8 cellular contexts compared by ENCODE assay signal in the genomic region with DNA sequence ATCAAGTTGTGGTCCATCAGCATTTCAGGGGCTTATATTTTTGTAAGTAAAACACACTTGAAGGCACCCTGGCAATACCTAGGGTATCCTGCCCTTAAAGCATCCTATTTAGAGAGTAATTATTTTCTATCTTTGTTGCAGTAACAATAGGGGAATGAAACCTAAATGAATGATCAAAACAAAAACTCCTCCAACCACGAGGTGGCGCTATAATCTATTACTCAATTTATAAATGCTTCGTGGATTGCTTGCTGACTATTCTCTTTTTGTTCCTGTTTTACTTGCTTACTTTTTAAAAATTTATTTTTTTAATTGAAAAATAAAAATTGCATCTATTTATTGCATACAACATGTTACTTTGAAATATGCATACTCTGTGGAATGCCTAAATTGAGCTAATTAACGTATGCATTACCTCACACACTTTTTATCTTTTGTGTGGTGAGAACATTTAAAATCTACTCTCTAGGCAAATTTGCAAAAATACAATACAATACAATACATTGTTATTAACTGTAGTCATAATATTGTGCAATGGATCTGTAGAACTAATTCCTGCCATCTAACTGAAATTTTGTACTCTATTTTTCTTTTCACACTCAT.
DNase-seq lines count a peak whose midpoint lies in the region; ATAC-seq and TF ChIP-seq lines count a peak whose summit lies in the region.

No MANE protein-coding gene starts in this region.

- POLR2A ChIA-PET in AG04449 (lab: Yijun Ruan, JAX): no interaction called here

- H3K4me1 Mint-ChIP-seq in stimulated activated memory B cell treated with anti-CD40 and anti-IgM and Interleukin-4, amounts not matched to agents 10 μg/mL and 1 μg/mL and 100 μg/mL, for 72 hours: no peaks in the 10 kb centered on the region
- H3K4me1 Mint-ChIP-seq in activated T-helper 17 cell treated with anti-CD3 and anti-CD28 coated beads, Interleukin-2, amount 50 U/mL, for 72 hours: no peaks in the 10 kb centered on the region

- H3K36me3 Mint-ChIP-seq in stimulated activated memory B cell treated with anti-CD40 and anti-IgM and Interleukin-4, amounts not matched to agents 10 μg/mL and 1 μg/mL and 100 μg/mL, for 72 hours: no peaks in the 10 kb centered on the region
- no peaks in the 10 kb centered on the region for H3K36me3 Mint-ChIP-seq in activated T-helper 17 cell treated with anti-CD3 and anti-CD28 coated beads, Interleukin-2, amount 50 U/mL, for 72 hours (ENCODE audit: low read depth)

- ATAC-seq in stimulated activated memory B cell treated with anti-CD40 and anti-IgM and Interleukin-4, amounts not matched to agents 10 μg/mL and 1 μg/mL and 100 μg/mL, for 72 hours: no peak
- ATAC-seq in activated T-helper 17 cell treated with anti-CD3 and anti-CD28 coated beads, Interleukin-2, amount 50 U/mL, for 72 hours (replicated peaks): no peak
- no peak for ATAC-seq in HG03280 (IDR thresholded peaks at IDR 0.05; ENCODE audit: unreplicated experiment)

- no peak overlapping the region for H3K4me3 ChIP-seq in AG04449 (ENCODE audit: low read depth, low read length)
- H3K4me3 ChIP-seq in GM06990 (replicated peaks; ENCODE audit: low read depth, low read length): no peak overlapping the region
- no peak overlapping the region for H3K4me3 ChIP-seq in astrocyte of the spinal cord (ENCODE audit: low read depth, low read length)

- H3K27me3 ChIP-seq in GM06990 (replicated peaks; ENCODE audit: control insufficient read depth, insufficient read depth, low read length): no peaks in the 10 kb centered on the region

- DNase-seq in AG04449 (ENCODE audit: low read depth, low spot score) (no peak), GM06990 (ENCODE audit: extremely low read depth, insufficient read length) (no peak), NCI-H2081 (lab: John Stamatoyannopoulos, UW) (peak; percentile 50 to 60), astrocyte of the spinal cord (ENCODE audit: low read depth, low spot score) (peak; percentile 66), medulla oblongata (ENCODE audit: extremely low spot score) (peak; percentile 78)

- H3K27ac Mint-ChIP-seq in stimulated activated memory B cell treated with anti-CD40 and anti-IgM and Interleukin-4, amounts not matched to agents 10 μg/mL and 1 μg/mL and 100 μg/mL, for 72 hours: no peak overlapping the region
- H3K27ac Mint-ChIP-seq in activated T-helper 17 cell treated with anti-CD3 and anti-CD28 coated beads, Interleukin-2, amount 50 U/mL, for 72 hours: no peak overlapping the region

- H3K27me3 Mint-ChIP-seq in stimulated activated memory B cell treated with anti-CD40 and anti-IgM and Interleukin-4, amounts not matched to agents 10 μg/mL and 1 μg/mL and 100 μg/mL, for 72 hours: peaks cover 9% of the 10 kb centered on the region
- no peaks in the 10 kb centered on the region for H3K27me3 Mint-ChIP-seq in activated T-helper 17 cell treated with anti-CD3 and anti-CD28 coated beads, Interleukin-2, amount 50 U/mL, for 72 hours

- H3K4me3 Mint-ChIP-seq in stimulated activated memory B cell treated with anti-CD40 and anti-IgM and Interleukin-4, amounts not matched to agents 10 μg/mL and 1 μg/mL and 100 μg/mL, for 72 hours: no peak overlapping the region
- no peak overlapping the region for H3K4me3 Mint-ChIP-seq in activated T-helper 17 cell treated with anti-CD3 and anti-CD28 coated beads, Interleukin-2, amount 50 U/mL, for 72 hours

- no peaks in the 10 kb centered on the region for H3K36me3 ChIP-seq in GM06990 (ENCODE audit: control insufficient read depth, insufficient read depth, low read length)

- TF ChIP-seq CTCF in AG04449 (IDR thresholded peaks at IDR 0.05; ENCODE audit: insufficient read depth, low read length, missing control alignments) (peak; percentile 26), GM06990 (IDR thresholded peaks at IDR 0.05; ENCODE audit: insufficient read depth, low read length, poor library complexity, severe bottlenecking) (peak; percentile 53), astrocyte of the spinal cord (IDR thresholded peaks at IDR 0.05; ENCODE audit: low read depth, low read length) (peak; percentile 50)

- H3K9me3 Mint-ChIP-seq in stimulated activated memory B cell treated with anti-CD40 and anti-IgM and Interleukin-4, amounts not matched to agents 10 μg/mL and 1 μg/mL and 100 μg/mL, for 72 hours: no peaks in the 10 kb centered on the region
- no peaks in the 10 kb centered on the region for H3K9me3 Mint-ChIP-seq in activated T-helper 17 cell treated with anti-CD3 and anti-CD28 coated beads, Interleukin-2, amount 50 U/mL, for 72 hours

- in situ Hi-C loops in astrocyte of the spinal cord (cut with HindIII; ENCODE audit: low sequenced_read_pairs): no loop called here

- CTCF ChIA-PET in AG04449 (lab: Yijun Ruan, JAX): interaction anchor here (0.6 to 7.6 kb wide), 26 partner anchors 9 to 514 kb away, joined by 3 to 126 read pairs (median 4); a partner anchor contains a TSS

Comparison
In these comparisons a context has a peak if more than half of its experiments do, and no peak if none do; other contexts are left out.
1. DNase-seq: peak in NCI-H2081 (2 of 2), astrocyte of the spinal cord (single experiment) and medulla oblongata (single experiment); none in AG04449 (single experiment) and GM06990 (single experiment).
2. Peak in every context shown above with its lines, with median percentiles within 50 percentile points of each other: CTCF ChIP-seq.